In genomic region chr11:21625982-21626381, GRCh38 we compare ENCODE assay signal across 11 cellular contexts.
A peak's percentile ranks its signal among the peaks of the same experiment; 100 is the strongest.
DNase-seq lines count a peak whose midpoint lies in the region; ATAC-seq and TF ChIP-seq lines count a peak whose summit lies in the region.
"Had no signal": no experiment of that assay in that cellular context is flagged by ENCODE, and none has a peak within 500 bp of the region (broad histone marks: within the 10 kb centered on the region; RNA-seq: fewer than 3 reads in every experiment).

No MANE protein-coding gene starts in this region.

- DNase-seq in HT1080 (ENCODE audit: low read depth) (peak; percentile 94), SKM-1 treated with dmso at 0.1 percent for 144 hours (lab: John Stamatoyannopoulos, UW; ENCODE audit: unreplicated experiment) (peak; percentile 94), OCI-M2 (lab: John Stamatoyannopoulos, UW; ENCODE audit: unreplicated experiment) (no peak), midbrain (lab: John Stamatoyannopoulos, UW) (no peak), dedifferentiated amniotic fluid mesenchymal stem cell (ENCODE audit: extremely low spot score) (no peak)
- no peak for DNase-seq in naive thymus-derived CD4-positive, alpha-beta T cell
- DNase-seq in CD4-positive, alpha-beta T cell = no peak
- DNase-seq: activated B cell treated with CpG ODN at 0.5 μM for 24 hours, psoas muscle had no signal

- CTCF ChIA-PET in naive thymus-derived CD4-positive, alpha-beta T cell (lab: Charles Lee) = no interaction called here
- CTCF ChIA-PET in CD4-positive, alpha-beta T cell (lab: Charles Lee) = no interaction called here

- peak; percentile 54 for ATAC-seq in GM18909 (IDR thresholded peaks at IDR 0.05; ENCODE audit: poor library complexity, unreplicated experiment)
- ATAC-seq in naive thymus-derived CD4-positive, alpha-beta T cell = peak; percentile 93
- no peak for ATAC-seq in CD4-positive, alpha-beta T cell (ENCODE audit: poor library complexity)
- ATAC-seq: psoas muscle had no signal

- H3K27ac Mint-ChIP-seq in naive thymus-derived CD4-positive, alpha-beta T cell = peak overlapping the region in 1 of 9 donors; percentile 43
- H3K27ac Mint-ChIP-seq in CD4-positive, alpha-beta T cell = no peak overlapping the region
- H3K27ac Mint-ChIP-seq: activated B cell treated with CpG ODN at 0.5 μM for 24 hours had no signal

- H3K27me3 ChIP-seq in naive thymus-derived CD4-positive, alpha-beta T cell (ENCODE audit: control insufficient read depth in 2 of 2, insufficient read depth in 2 of 2, low read length in 2 of 2) = no peaks in the 10 kb centered on the region
- no peaks in the 10 kb centered on the region for H3K27me3 ChIP-seq in CD4-positive, alpha-beta T cell (ENCODE audit: control insufficient read depth, insufficient read depth, low read length)

- POLR2A ChIA-PET in naive thymus-derived CD4-positive, alpha-beta T cell (lab: Charles Lee) = no interaction called here
- POLR2A ChIA-PET in CD4-positive, alpha-beta T cell (lab: Charles Lee) = no interaction called here

- intact Hi-C loops in naive thymus-derived CD4-positive, alpha-beta T cell (cut with micrococcal nuclease) = no loop called here
- intact Hi-C loops in CD4-positive, alpha-beta T cell (cut with DNase I, micrococcal nuclease) = no loop called here

- no peaks in the 10 kb centered on the region for H3K9me3 ChIP-seq in naive thymus-derived CD4-positive, alpha-beta T cell (ENCODE audit: control insufficient read depth in 2 of 3, low read length in 3 of 3)
- H3K9me3 ChIP-seq in CD4-positive, alpha-beta T cell (ENCODE audit: control insufficient read depth, low read length) = no peaks in the 10 kb centered on the region
- H3K9me3 ChIP-seq: psoas muscle had no signal

- TF ChIP-seq CTCF in CD4-positive, alpha-beta T cell (IDR thresholded peaks at IDR 0.05) = no peak

- no peak overlapping the region for H3K27ac ChIP-seq in naive thymus-derived CD4-positive, alpha-beta T cell (ENCODE audit: low read depth, low read length)
- no peak overlapping the region for H3K27ac ChIP-seq in CD4-positive, alpha-beta T cell (ENCODE audit: low read depth, low read length)
- H3K27ac ChIP-seq: epithelial cell of prostate, psoas muscle had no signal

- no peak overlapping the region for H3K4me3 Mint-ChIP-seq in naive thymus-derived CD4-positive, alpha-beta T cell
- H3K4me3 Mint-ChIP-seq in CD4-positive, alpha-beta T cell = no peak overlapping the region
- H3K4me3 Mint-ChIP-seq: activated B cell treated with CpG ODN at 0.5 μM for 24 hours had no signal

- H3K27me3 Mint-ChIP-seq in naive thymus-derived CD4-positive, alpha-beta T cell = no peaks in the 10 kb centered on the region
- no peaks in the 10 kb centered on the region for H3K27me3 Mint-ChIP-seq in CD4-positive, alpha-beta T cell
- H3K27me3 Mint-ChIP-seq: activated B cell treated with CpG ODN at 0.5 μM for 24 hours had no signal

- no peaks in the 10 kb centered on the region for H3K36me3 ChIP-seq in naive thymus-derived CD4-positive, alpha-beta T cell (ENCODE audit: control insufficient read depth in 2 of 3, insufficient read depth in 3 of 3, low read length in 3 of 3)

- no peaks in the 10 kb centered on the region for H3K4me1 Mint-ChIP-seq in naive thymus-derived CD4-positive, alpha-beta T cell
- H3K4me1 Mint-ChIP-seq in CD4-positive, alpha-beta T cell (ENCODE audit: low read depth) = no peaks in the 10 kb centered on the region
- H3K4me1 Mint-ChIP-seq: activated B cell treated with CpG ODN at 0.5 μM for 24 hours had no signal

- H3K4me3 ChIP-seq in naive thymus-derived CD4-positive, alpha-beta T cell (ENCODE audit: low read length) = no peak overlapping the region
- H3K4me3 ChIP-seq: psoas muscle had no signal

- no peaks in the 10 kb centered on the region for H3K36me3 Mint-ChIP-seq in naive thymus-derived CD4-positive, alpha-beta T cell
- H3K36me3 Mint-ChIP-seq in CD4-positive, alpha-beta T cell (ENCODE audit: low read depth) = no peaks in the 10 kb centered on the region

- H3K4me1 ChIP-seq in naive thymus-derived CD4-positive, alpha-beta T cell (ENCODE audit: control insufficient read depth in 2 of 2, insufficient read depth in 2 of 2, low read length in 2 of 2) = no peaks in the 10 kb centered on the region
- H3K4me1 ChIP-seq: psoas muscle had no signal

- peaks cover 0 to 23% (median 3%) of the 10 kb centered on the region in 11 donors for H3K9me3 Mint-ChIP-seq in naive thymus-derived CD4-positive, alpha-beta T cell
- H3K9me3 Mint-ChIP-seq in CD4-positive, alpha-beta T cell = peaks cover 6% of the 10 kb centered on the region

Comparison
In these comparisons a context has a peak if more than half of its experiments do, and no peak if none do; other contexts are left out.
1. DNase-seq: peak in HT1080 (single experiment) and SKM-1 treated with dmso at 0.1 percent for 144 hours (single experiment); none in naive thymus-derived CD4-positive, alpha-beta T cell (0 of 9), OCI-M2 (single experiment), midbrain (single experiment), CD4-positive, alpha-beta T cell (0 of 10) and dedifferentiated amniotic fluid mesenchymal stem cell (single experiment).